16 cellular contexts compared by ENCODE assay signal in genomic region chr6:41271901-41272395, GRCh38. TPM values are rescaled to one million over a fixed set of nuclear protein-coding genes. Genes with fewer than 3 reads are reported as not detected.
A peak's percentile ranks its signal among the peaks of the same experiment; 100 is the strongest.
DNase-seq lines count a peak whose midpoint lies in the region; ATAC-seq and FAIRE-seq lines count a peak whose summit lies in the region.
"Had no signal": no experiment of that assay in that cellular context is flagged by ENCODE, and none has a peak within 500 bp of the region (broad histone marks: within the 10 kb centered on the region; RNA-seq: fewer than 3 reads in every experiment).

No MANE protein-coding gene starts in this region.

- POLR2A ChIA-PET in naive thymus-derived CD8-positive, alpha-beta T cell (lab: Charles Lee) = no interaction called here

- peaks cover 11 to 28% (median 13%) of the 10 kb centered on the region in 4 donors for H3K4me1 Mint-ChIP-seq in naive thymus-derived CD8-positive, alpha-beta T cell

- no peaks in the 10 kb centered on the region for H3K36me3 Mint-ChIP-seq in naive thymus-derived CD8-positive, alpha-beta T cell

- H3K9me3 Mint-ChIP-seq in naive thymus-derived CD8-positive, alpha-beta T cell = no peaks in the 10 kb centered on the region

- no peaks in the 10 kb centered on the region for H3K27me3 Mint-ChIP-seq in naive thymus-derived CD8-positive, alpha-beta T cell

- no peak overlapping the region for H3K27ac ChIP-seq in BLaER1
- H3K27ac ChIP-seq: vagina had no signal

- DNase-seq in MV-4-11 (lab: John Stamatoyannopoulos, UW) (peak; percentile 97), globus pallidus (ENCODE audit: low spot score) (peak; percentile 6), HuH-7.5 (ENCODE audit: low spot score) (no peak), T1000 (lab: John Stamatoyannopoulos, UW) (no peak), SHP77 (lab: John Stamatoyannopoulos, UW) (no peak), GM19239 (ENCODE audit: insufficient read length, low spot score) (no peak)
- no peak for DNase-seq in naive thymus-derived CD8-positive, alpha-beta T cell
- DNase-seq: activated CD4-positive, alpha-beta T cell treated with anti-CD3 and anti-CD28 coated beads, Interleukin-2, amount 50 U/mL, for 4 hours; NCI-H1417; NCI-H526 treated with DMSO at 0.1 percent for 48 hours had no signal

- peak overlapping the region in 1 of 10 donors; percentile 33 for H3K4me3 Mint-ChIP-seq in naive thymus-derived CD8-positive, alpha-beta T cell

- no peaks in the 10 kb centered on the region for H3K27me3 ChIP-seq in BLaER1
- H3K27me3 ChIP-seq: vagina had no signal

- FAIRE-seq in GM19239 (lab: Jason Lieb, UNC) = no peak
- FAIRE-seq: frontal cortex had no signal

- H3K9me3 ChIP-seq in BLaER1 = no peaks in the 10 kb centered on the region
- H3K9me3 ChIP-seq: vagina had no signal

- no peak for ATAC-seq in naive thymus-derived CD8-positive, alpha-beta T cell

- H3K9ac ChIP-seq in BLaER1 = no peak overlapping the region

- peak overlapping the region in 7 of 10 donors; percentile 12 to 52 (median 26) for H3K27ac Mint-ChIP-seq in naive thymus-derived CD8-positive, alpha-beta T cell

- no peak overlapping the region for H3K4me3 ChIP-seq in BLaER1
- H3K4me3 ChIP-seq: vagina had no signal

- H4K20me1 ChIP-seq in BLaER1 = no peaks in the 10 kb centered on the region

- no peaks in the 10 kb centered on the region for H3K36me3 ChIP-seq in BLaER1
- H3K36me3 ChIP-seq: vagina had no signal

- H3K4me1 ChIP-seq in BLaER1 = peaks cover 8% of the 10 kb centered on the region
- H3K4me1 ChIP-seq: vagina had no signal

- H3K4me2 ChIP-seq in BLaER1 = peak overlapping the region; percentile 37

RNA-seq across cellular contexts. Expression of gene TREM1, which starts 14.5 kb away (rescaled TPM):
- total RNA-seq in naive thymus-derived CD8-positive, alpha-beta T cell = not detected
- under 1 TPM in 1 of 3 donors, not detected in 2; 0.36 TPM for polyA plus RNA-seq in naive thymus-derived CD8-positive, alpha-beta T cell
- total RNA-seq: frontal cortex, lung microvascular endothelial cell, renal cortical epithelial cell had no signal

RNA-seq across cellular contexts. Expression of gene TREML4, which starts 43.8 kb away (rescaled TPM):
- total RNA-seq in naive thymus-derived CD8-positive, alpha-beta T cell = not detected
- polyA plus RNA-seq in naive thymus-derived CD8-positive, alpha-beta T cell = not detected
- total RNA-seq: frontal cortex, lung microvascular endothelial cell, renal cortical epithelial cell, vagina had no signal
- polyA plus RNA-seq: BJ had no signal

Comparison
In these comparisons a context has a peak if more than half of its experiments do, and no peak if none do; other contexts are left out.
1. DNase-seq: peak in MV-4-11 (single experiment) and globus pallidus (single experiment); none in naive thymus-derived CD8-positive, alpha-beta T cell (0 of 10), HuH-7.5 (single experiment), T1000 (single experiment), SHP77 (0 of 2) and GM19239 (single experiment).